ENCODE assay signal across 1 cellular context in the genomic region with DNA sequence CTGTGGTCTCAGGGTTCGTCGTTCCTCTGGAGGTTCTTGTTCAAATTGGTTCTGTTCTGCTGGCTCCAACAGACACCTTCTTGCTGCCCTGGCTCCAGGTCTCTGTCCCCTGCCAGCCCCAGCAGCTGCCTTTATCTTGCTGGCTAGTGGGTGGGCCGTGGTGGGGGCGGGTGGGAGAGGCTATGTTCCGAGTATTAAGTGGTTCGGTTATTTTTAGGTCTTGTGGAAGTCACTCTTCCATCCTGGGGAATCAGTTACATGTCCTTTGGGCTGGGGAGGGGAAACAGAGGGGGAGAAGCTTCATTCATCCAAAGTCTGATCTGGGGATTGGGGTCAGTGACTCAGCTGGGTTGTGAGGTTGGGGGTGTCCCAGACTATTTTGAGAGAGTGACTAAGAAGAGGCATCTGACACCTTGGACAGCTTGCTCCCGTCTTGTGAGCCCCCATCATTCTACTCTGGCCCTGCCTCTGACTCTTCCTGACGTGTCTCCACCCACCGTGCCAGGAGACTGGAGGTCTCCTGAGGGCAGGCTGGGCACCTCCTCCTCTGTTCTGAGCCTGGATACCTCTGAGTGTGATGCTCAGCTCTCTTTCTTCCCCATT.
TF ChIP-seq lines count a peak whose summit lies in the region.

XIRP1 (minus strand) TSS at position 106 of the 603 bp plus-strand sequence. CDS start 3,150 bp downstream, outside the sequence.

TF ChIP-seq in K562, 482 proteins besides CTCF, POLR2A, EP300 and RAD21:
- TF ChIP-seq ZNF316 (IDR thresholded peaks at IDR 0.05) = peak; percentile 82
- TF ChIP-seq POLR3A (IDR thresholded peaks at IDR 0.05; ENCODE audit: borderline replicate concordance, extremely low read depth, insufficient read depth, insufficient read length) = no peak
- TF ChIP-seq ATF3 (IDR thresholded peaks at IDR 0.05) = 0 out of 2 replicates have a peak, but pooled peaks have one; percentile 21
- TF ChIP-seq ATF3 (CRISPR knock-in tag; conservative IDR thresholded peaks at IDR 0.05) = no peak
- no peak for TF ChIP-seq KDM1A (IDR thresholded peaks at IDR 0.05)
- TF ChIP-seq TRIM24 (IDR thresholded peaks at IDR 0.05) = peak in 1 of 2 experiments; percentile 64; a peak in 2 of 4 replicates
- TF ChIP-seq, protein P1, sequence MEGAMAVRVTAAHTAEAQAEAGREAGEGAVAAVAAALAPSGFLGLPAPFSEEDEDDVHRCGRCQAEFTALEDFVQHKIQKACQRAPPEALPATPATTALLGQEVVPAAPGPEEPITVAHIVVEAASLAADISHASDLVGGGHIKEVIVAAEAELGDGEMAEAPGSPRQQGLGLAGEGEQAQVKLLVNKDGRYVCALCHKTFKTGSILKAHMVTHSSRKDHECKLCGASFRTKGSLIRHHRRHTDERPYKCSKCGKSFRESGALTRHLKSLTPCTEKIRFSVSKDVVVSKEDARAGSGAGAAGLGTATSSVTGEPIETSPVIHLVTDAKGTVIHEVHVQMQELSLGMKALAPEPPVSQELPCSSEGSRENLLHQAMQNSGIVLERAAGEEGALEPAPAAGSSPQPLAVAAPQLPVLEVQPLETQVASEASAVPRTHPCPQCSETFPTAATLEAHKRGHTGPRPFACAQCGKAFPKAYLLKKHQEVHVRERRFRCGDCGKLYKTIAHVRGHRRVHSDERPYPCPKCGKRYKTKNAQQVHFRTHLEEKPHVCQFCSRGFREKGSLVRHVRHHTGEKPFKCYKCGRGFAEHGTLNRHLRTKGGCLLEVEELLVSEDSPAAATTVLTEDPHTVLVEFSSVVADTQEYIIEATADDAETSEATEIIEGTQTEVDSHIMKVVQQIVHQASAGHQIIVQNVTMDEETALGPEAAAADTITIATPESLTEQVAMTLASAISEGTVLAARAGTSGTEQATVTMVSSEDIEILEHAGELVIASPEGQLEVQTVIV (CRISPR knock-in tag; IDR thresholded peaks at IDR 0.05; ENCODE audit: borderline replicate concordance) = no peak
- 0 out of 2 replicates have a peak, but pooled peaks have one; percentile 9 for TF ChIP-seq NFE2 (IDR thresholded peaks at IDR 0.05; ENCODE audit: low read depth)
- TF ChIP-seq PTRF (tag; IDR thresholded peaks at IDR 0.05) = no peak
- no peak for TF ChIP-seq ZNF282 (CRISPR knock-in tag; IDR thresholded peaks at IDR 0.05)
- TF ChIP-seq ZNF766 (CRISPR knock-in tag; conservative IDR thresholded peaks at IDR 0.05) = no peak
TF ChIP-seq in K562: peak in this region for 4.
